Comparison of ENCODE assay signal across 22 cellular contexts in genomic region chr14:94623422-94623809, GRCh38. TPM values are rescaled to one million over a fixed set of nuclear protein-coding genes. Genes with fewer than 3 reads are reported as not detected.
"Had no signal": no experiment of that assay in that cellular context is flagged by ENCODE, and none has a peak within 500 bp of the region (broad histone marks: within the 10 kb centered on the region; RNA-seq: fewer than 3 reads in every experiment).

No MANE protein-coding gene starts in this region.

- H3K4me3 ChIP-seq: MG63 had no signal

- H3K9me3 ChIP-seq: MG63 had no signal

- H3K27me3 ChIP-seq: MG63 had no signal

- H3K36me3 ChIP-seq: MG63 had no signal

- H3K9ac ChIP-seq: SK-N-SH had no signal

- DNase-seq: IMR-90, Karpas-422, KG1, MG63, NCI-H1092, NCI-H1105 treated with DMSO at 0.1 percent for 48 hours, NCI-H1417 treated with DMSO at 0.1 percent for 48 hours, NCI-H146, NCI-H1694 treated with DMSO at 0.1 percent for 48 hours, NCI-H1930, NCI-H2081, NCI-H2107, NCI-H226, NCI-H446, NCI-H510A, NCI-H524 treated with DMSO at 0.1 percent for 48 hours, NCI-H69, NCI-H774, SHP77, SK-N-SH had no signal

- H3K4me2 ChIP-seq: SK-N-SH had no signal

- H3K27ac ChIP-seq: HL-60, RWPE1 had no signal

RNA-seq across cellular contexts. Expression of gene SERPINA5, which starts 42.2 kb away (rescaled TPM):
- total RNA-seq: IMR-90 had no signal
- polyA plus RNA-seq: IMR-90 had no signal
